ENCODE assay signal across 2 cellular contexts in the genomic region with DNA sequence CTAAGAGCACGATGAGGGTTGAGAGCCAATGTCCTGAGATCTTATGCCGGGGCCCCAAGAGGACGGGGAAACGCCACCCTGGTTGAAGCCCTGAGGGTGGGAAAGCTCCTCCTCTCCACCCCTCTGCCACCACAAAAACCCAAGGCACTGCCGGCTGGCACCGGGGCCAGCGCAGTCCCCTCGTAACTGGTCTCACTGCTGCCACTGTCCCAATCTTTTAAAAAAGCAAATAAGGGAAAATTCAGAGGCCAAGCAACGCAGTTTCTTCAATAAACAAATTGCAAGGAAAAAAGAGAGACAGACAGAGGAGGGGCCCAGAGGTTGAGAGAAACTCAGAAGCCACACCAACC.
TF ChIP-seq lines count a peak whose summit lies in the region.

No MANE protein-coding gene starts in this region.

TF ChIP-seq in GM12878, 131 proteins besides CTCF, POLR2A, EP300 and RAD21:
- TF ChIP-seq SMAD1 (IDR thresholded peaks at IDR 0.05; ENCODE audit: low read depth, partially characterized antibody) (no peak), TCF12 (IDR thresholded peaks at IDR 0.05; ENCODE audit: low read depth, low read length) (no peak), NFYA (IDR thresholded peaks at IDR 0.05; ENCODE audit: borderline replicate concordance, low read depth, low read length) (no peak), BACH1 (IDR thresholded peaks at IDR 0.05; ENCODE audit: borderline replicate concordance) (no peak)

TF ChIP-seq in neural cell, 6 proteins besides CTCF, POLR2A, EP300 and RAD21:
- TF ChIP-seq REST (IDR thresholded peaks at IDR 0.05; ENCODE audit: borderline replicate concordance) = no peak
- no peak for TF ChIP-seq EZH2 (IDR thresholded peaks at IDR 0.05; ENCODE audit: borderline replicate concordance, insufficient read depth, low read length, poor library complexity, severe bottlenecking)
- TF ChIP-seq MXI1 (conservative IDR thresholded peaks at IDR 0.05; ENCODE audit: poor library complexity, severe bottlenecking) = no peak
